ENCODE assay signal across 21 cellular contexts in genomic region chr16:756428-756827, GRCh38. TPM values are rescaled to one million over a fixed set of nuclear protein-coding genes. Genes with fewer than 3 reads are reported as not detected.
"Had no signal": no experiment of that assay in that cellular context is flagged by ENCODE, and none has a peak within 500 bp of the region (broad histone marks: within the 10 kb centered on the region; RNA-seq: fewer than 3 reads in every experiment).

No MANE protein-coding gene starts in this region.

- H3K9me3 Mint-ChIP-seq: type B pancreatic cell had no signal

- H3K9me3 ChIP-seq: colonic mucosa, gastrocnemius medialis, heart right ventricle, suprapubic skin, thyroid gland had no signal

- DNase-seq: colonic mucosa; effector CD4-positive, alpha-beta T cell; endodermal cell; gastrocnemius medialis; heart right ventricle; hypothalamus; kidney glomerular epithelial cell; naive thymus-derived CD8-positive, alpha-beta T cell; posterior cingulate gyrus; sigmoid colon; stimulated activated CD4-positive, alpha-beta T cell treated with anti-CD3 and anti-CD28 coated beads, Interleukin-2, amount 100 ng/mL, for 24 hours; stimulated activated CD4-positive, alpha-beta T cell treated with anti-CD3 and anti-CD28 coated beads, Interleukin-4, amount 100 ng/mL, for 4 hours; stimulated activated naive CD4-positive, alpha-beta T cell; thyroid gland had no signal

- H3K36me3 ChIP-seq: colonic mucosa, gastrocnemius medialis, heart right ventricle, sigmoid colon, suprapubic skin, thyroid gland had no signal

- H3K27me3 ChIP-seq: thyroid gland had no signal

- H3K36me3 Mint-ChIP-seq: naive thymus-derived CD8-positive, alpha-beta T cell; type B pancreatic cell had no signal

- H3K4me3 ChIP-seq: colonic mucosa, gastrocnemius medialis, heart right ventricle, sigmoid colon, skin epidermis, suprapubic skin, thyroid gland had no signal

- H3K27ac ChIP-seq: colonic mucosa, gastrocnemius medialis, sigmoid colon, skin epidermis, suprapubic skin, thyroid gland had no signal

- ATAC-seq: gastrocnemius medialis; heart right ventricle; naive thymus-derived CD8-positive, alpha-beta T cell had no signal

- H3K4me3 Mint-ChIP-seq: endodermal cell; naive thymus-derived CD8-positive, alpha-beta T cell; type B pancreatic cell had no signal

- H3K27ac Mint-ChIP-seq: endodermal cell; naive thymus-derived CD8-positive, alpha-beta T cell; type B pancreatic cell had no signal

- H3K4me1 ChIP-seq: colonic mucosa, gastrocnemius medialis, sigmoid colon had no signal

RNA-seq across cellular contexts. Expression of gene MSLN, which starts 4.1 kb away (rescaled TPM):
- total RNA-seq: endothelial cell of umbilical vein; fibroblast of lung; gastrocnemius medialis; mesenteric fat pad; naive thymus-derived CD8-positive, alpha-beta T cell; pulmonary artery endothelial cell; thyroid gland had no signal
- polyA plus RNA-seq: endothelial cell of umbilical vein; fibroblast of lung; naive thymus-derived CD8-positive, alpha-beta T cell had no signal

RNA-seq across cellular contexts. Expression of gene CCDC78, which starts 30.2 kb away (rescaled TPM):
- total RNA-seq: gastrocnemius medialis had no signal
